26 cellular contexts compared by ENCODE assay signal in genomic region chr4:8459867-8460453, GRCh38. TPM values are rescaled to one million over a fixed set of nuclear protein-coding genes. Genes with fewer than 3 reads are reported as not detected.
DNase-seq lines count a peak whose midpoint lies in the region; ATAC-seq and TF ChIP-seq lines count a peak whose summit lies in the region.
"Had no signal": no experiment of that assay in that cellular context is flagged by ENCODE, and none has a peak within 500 bp of the region (broad histone marks: within the 10 kb centered on the region; RNA-seq: fewer than 3 reads in every experiment).

No MANE protein-coding gene starts in this region.

- no peak overlapping the region for H2BK15ac ChIP-seq in neuronal stem cell (ENCODE audit: low read length)

- H3K4me1 ChIP-seq in RWPE2 (ENCODE audit: insufficient read depth, poor library complexity, severe bottlenecking): no peaks in the 10 kb centered on the region
- no peaks in the 10 kb centered on the region for H3K4me1 ChIP-seq in foreskin keratinocyte
- H3K4me1 ChIP-seq in thyroid gland: peaks cover 14 to 24% of the 10 kb centered on the region in 2 donors
- no peaks in the 10 kb centered on the region for H3K4me1 ChIP-seq in neuronal stem cell (ENCODE audit: control insufficient read depth in 2 of 2, insufficient read depth in 1 of 2, low read depth in 1 of 2, low read length in 2 of 2)
- H3K4me1 ChIP-seq: testis had no signal

- H3K4me2 ChIP-seq in neuronal stem cell (ENCODE audit: insufficient read depth, low read length, poor library complexity, severe bottlenecking): no peak overlapping the region
- H3K4me2 ChIP-seq: smooth muscle cell had no signal

- no peak overlapping the region for H3K23ac ChIP-seq in neuronal stem cell (ENCODE audit: low read depth, low read length, poor library complexity)

- no peak overlapping the region for H2BK120ac ChIP-seq in neuronal stem cell (ENCODE audit: low read depth, low read length)

- 86 to 94% methylated on average over 8 of the region's 8 CpGs for WGBS in thyroid gland, 2 donors
- WGBS in neuronal stem cell (ENCODE audit: extremely low coverage in 2 of 2, insufficient read length in 2 of 2, insufficient replicate concordance in 1 of 2), 2 donors: no CpG with 5 or more reads among the region's 8 CpGs

- H3K4ac ChIP-seq in neuronal stem cell (ENCODE audit: low read length): no peak overlapping the region

- ATAC-seq in RWPE2 (ENCODE audit: low read depth) (peak; percentile 61; the same call in 1 of the 3 replicates), foreskin keratinocyte (peak; percentile 56)
- ATAC-seq: activated CD8-positive, alpha-beta memory T cell treated with anti-CD3 and anti-CD28 coated beads, Interleukin-2, amount 10 ng/mL, durations not matched to agents 7 days and 5 days; SK-N-SH treated with all-trans-retinoic acid at 6 μM for 48 hours; stimulated activated effector memory CD8-positive, alpha-beta T cell treated with anti-CD3 and anti-CD28 coated beads, Interleukin-12 subunit alpha, Interleukin-12 subunit beta, amount 100 ng/mL, for 72 hours had no signal

- H3K9me3 ChIP-seq in RWPE2 (ENCODE audit: severe bottlenecking) (no peaks in the 10 kb centered on the region), thyroid gland (no peaks in the 10 kb centered on the region), neuronal stem cell (replicated peaks in 1 of 2; ENCODE audit: control insufficient read depth in 2 of 2, insufficient read depth in 1 of 2, low read depth in 1 of 2, low read length in 2 of 2) (no peaks in the 10 kb centered on the region)
- H3K9me3 ChIP-seq: testis had no signal

- TF ChIP-seq CTCF in RWPE2 (IDR thresholded peaks at IDR 0.05; ENCODE audit: poor library complexity, severe bottlenecking) (no peak), foreskin keratinocyte (conservative IDR thresholded peaks at IDR 0.05) (no peak), thyroid gland (IDR thresholded peaks at IDR 0.05) (no peak)

- H2AFZ ChIP-seq in neuronal stem cell (ENCODE audit: low read length): no peak overlapping the region

- no peaks in the 10 kb centered on the region for H3K27me3 Mint-ChIP-seq in activated CD4-positive, alpha-beta T cell treated with anti-CD3 and anti-CD28 coated beads, Interleukin-2, amount 10 ng/mL, durations not matched to agents 24 days and 14 days
- H3K27me3 Mint-ChIP-seq: activated CD4-positive, alpha-beta T cell treated with anti-CD3 and anti-CD28 coated beads, Interleukin-2, amount 10 ng/mL, durations not matched to agents 7 days and 5 days; activated CD8-positive, alpha-beta memory T cell treated with anti-CD3 and anti-CD28 coated beads, Interleukin-2, amount 10 ng/mL, durations not matched to agents 7 days and 5 days; activated naive CD4-positive, alpha-beta T cell treated with anti-CD3 and anti-CD28 coated beads, Interleukin-2, amount 50 U/mL, for 24 hours; CD4-positive, alpha-beta memory T cell had no signal

- H4K91ac ChIP-seq in neuronal stem cell (ENCODE audit: low read depth, low read length, poor library complexity): no peak overlapping the region

- H3K4me3 ChIP-seq in RWPE2 (ENCODE audit: severe bottlenecking) (no peak overlapping the region), thyroid gland (replicated peaks in 1 of 3) (no peak overlapping the region), neuronal stem cell (ENCODE audit: low read length in 2 of 2) (no peak overlapping the region)
- H3K4me3 ChIP-seq: cardiac muscle cell, smooth muscle cell, testis had no signal

- no peak overlapping the region for H3K27ac Mint-ChIP-seq in activated CD4-positive, alpha-beta T cell treated with anti-CD3 and anti-CD28 coated beads, Interleukin-2, amount 10 ng/mL, durations not matched to agents 24 days and 14 days
- H3K27ac Mint-ChIP-seq: activated CD4-positive, alpha-beta T cell treated with anti-CD3 and anti-CD28 coated beads, Interleukin-2, amount 10 ng/mL, durations not matched to agents 7 days and 5 days; activated CD8-positive, alpha-beta memory T cell treated with anti-CD3 and anti-CD28 coated beads, Interleukin-2, amount 10 ng/mL, durations not matched to agents 7 days and 5 days; activated naive CD4-positive, alpha-beta T cell treated with anti-CD3 and anti-CD28 coated beads, Interleukin-2, amount 50 U/mL, for 24 hours; stimulated activated effector memory CD8-positive, alpha-beta T cell treated with anti-CD3 and anti-CD28 coated beads, Interleukin-12 subunit alpha, Interleukin-12 subunit beta, amount 100 ng/mL, for 72 hours; T-helper 2 cell treated with Interferon-gamma antibody and Interleukin-4, amounts not matched to agents 5 μg/mL and 100 μg/mL, for 36 hours had no signal

- no peak overlapping the region for H2AK5ac ChIP-seq in neuronal stem cell (ENCODE audit: low read depth, low read length)

- H3K27me3 ChIP-seq in RWPE2 (ENCODE audit: insufficient read depth, poor library complexity, severe bottlenecking): no peaks in the 10 kb centered on the region
- H3K27me3 ChIP-seq in foreskin keratinocyte: no peaks in the 10 kb centered on the region
- no peaks in the 10 kb centered on the region for H3K27me3 ChIP-seq in thyroid gland
- H3K27me3 ChIP-seq in neuronal stem cell (ENCODE audit: control insufficient read depth in 3 of 3, insufficient read depth in 3 of 3, low read depth in 1 of 3, low read length in 3 of 3): no peaks in the 10 kb centered on the region
- H3K27me3 ChIP-seq: cardiac muscle cell, testis had no signal

- H3K27ac ChIP-seq in RWPE2 (ENCODE audit: poor library complexity, severe bottlenecking): no peak overlapping the region
- no peak overlapping the region for H3K27ac ChIP-seq in foreskin keratinocyte
- peak overlapping the region; percentile 82 to 93 (median 85) for H3K27ac ChIP-seq in thyroid gland
- H3K27ac ChIP-seq in neuronal stem cell (replicated peaks; ENCODE audit: low read length): no peak overlapping the region
- H3K27ac ChIP-seq: 22Rv1, cardiac muscle cell, HL-60, testis had no signal

- no peak overlapping the region for H2BK5ac ChIP-seq in neuronal stem cell (ENCODE audit: low read length)

- intact Hi-C loops in thyroid gland (cut with DNase I): no loop called here
- intact Hi-C loops in activated CD4-positive, alpha-beta T cell treated with anti-CD3 and anti-CD28 coated beads, Interleukin-2, amount 10 ng/mL, durations not matched to agents 24 days and 14 days (cut with micrococcal nuclease): no loop called here

- H4K8ac ChIP-seq in neuronal stem cell (ENCODE audit: low read depth, low read length): no peak overlapping the region

- H3K9me3 Mint-ChIP-seq in activated CD4-positive, alpha-beta T cell treated with anti-CD3 and anti-CD28 coated beads, Interleukin-2, amount 10 ng/mL, durations not matched to agents 24 days and 14 days: no peaks in the 10 kb centered on the region
- H3K9me3 Mint-ChIP-seq: activated CD4-positive, alpha-beta T cell treated with anti-CD3 and anti-CD28 coated beads, Interleukin-2, amount 10 ng/mL, durations not matched to agents 7 days and 5 days; activated naive CD4-positive, alpha-beta T cell treated with anti-CD3 and anti-CD28 coated beads, Interleukin-2, amount 50 U/mL, for 24 hours; CD4-positive, alpha-beta memory T cell; stimulated activated effector memory CD8-positive, alpha-beta T cell treated with anti-CD3 and anti-CD28 coated beads, Interleukin-12 subunit alpha, Interleukin-12 subunit beta, amount 100 ng/mL, for 72 hours; T-helper 2 cell treated with Interferon-gamma antibody and Interleukin-4, amounts not matched to agents 5 μg/mL and 100 μg/mL, for 36 hours had no signal

- H3K9ac ChIP-seq in neuronal stem cell (ENCODE audit: low read depth, low read length, poor library complexity): no peak overlapping the region

- H3K36me3 Mint-ChIP-seq in activated CD4-positive, alpha-beta T cell treated with anti-CD3 and anti-CD28 coated beads, Interleukin-2, amount 10 ng/mL, durations not matched to agents 24 days and 14 days (ENCODE audit: low read depth): peaks cover 35% of the 10 kb centered on the region

- no peak for TF ChIP-seq POLR2A in thyroid gland (IDR thresholded peaks at IDR 0.05)

- DNase-seq in DMS53 (lab: John Stamatoyannopoulos, UW): peak; percentile 31
- DNase-seq in DMS53 treated with DMSO at 0.1 percent for 48 hours (lab: John Stamatoyannopoulos, UW; ENCODE audit: unreplicated experiment): no peak
- DNase-seq in RWPE2 (ENCODE audit: low spot score): no peak
- no peak for DNase-seq in foreskin keratinocyte
- DNase-seq in thyroid gland: peak; percentile 29 to 52
- no peak for DNase-seq in activated CD8-positive, alpha-beta memory T cell treated with anti-CD3 and anti-CD28 coated beads, Interleukin-2, amount 50 U/mL, for 48 hours
- no peak for DNase-seq in neuronal stem cell (ENCODE audit: low spot score)
- no peak for DNase-seq in activated CD4-positive, alpha-beta T cell treated with anti-CD3 and anti-CD28 coated beads, Interleukin-2, amount 10 ng/mL, durations not matched to agents 24 days and 14 days
- DNase-seq: activated CD4-positive, alpha-beta T cell treated with anti-CD3 and anti-CD28 coated beads, Interleukin-2, amount 10 ng/mL, durations not matched to agents 7 days and 5 days; activated CD8-positive, alpha-beta memory T cell treated with anti-CD3 and anti-CD28 coated beads, Interleukin-2, amount 10 ng/mL, durations not matched to agents 7 days and 5 days; CD4-positive, alpha-beta memory T cell; DMS153; kidney glomerular epithelial cell; NCI-H1105; NCI-H1930; NCI-H69; RPMI8226; testis had no signal

- peaks cover 1% of the 10 kb centered on the region for H3K4me1 Mint-ChIP-seq in activated CD4-positive, alpha-beta T cell treated with anti-CD3 and anti-CD28 coated beads, Interleukin-2, amount 10 ng/mL, durations not matched to agents 24 days and 14 days
- H3K4me1 Mint-ChIP-seq: activated CD4-positive, alpha-beta T cell treated with anti-CD3 and anti-CD28 coated beads, Interleukin-2, amount 10 ng/mL, durations not matched to agents 7 days and 5 days; activated CD8-positive, alpha-beta memory T cell treated with anti-CD3 and anti-CD28 coated beads, Interleukin-2, amount 10 ng/mL, durations not matched to agents 7 days and 5 days; activated naive CD4-positive, alpha-beta T cell treated with anti-CD3 and anti-CD28 coated beads, Interleukin-2, amount 50 U/mL, for 24 hours; stimulated activated effector memory CD8-positive, alpha-beta T cell treated with anti-CD3 and anti-CD28 coated beads, Interleukin-12 subunit alpha, Interleukin-12 subunit beta, amount 100 ng/mL, for 72 hours had no signal

- no peaks in the 10 kb centered on the region for H3K79me1 ChIP-seq in neuronal stem cell (ENCODE audit: low read depth, low read length)

- H3K18ac ChIP-seq in neuronal stem cell (ENCODE audit: low read length): no peak overlapping the region

- no peak overlapping the region for H3K14ac ChIP-seq in neuronal stem cell (ENCODE audit: low read length)

- H3K36me3 ChIP-seq in RWPE2 (ENCODE audit: low read depth): peaks cover 44% of the 10 kb centered on the region
- peaks cover 3 to 11% of the 10 kb centered on the region in 2 donors for H3K36me3 ChIP-seq in thyroid gland
- H3K36me3 ChIP-seq in neuronal stem cell (replicated peaks in 1 of 2; ENCODE audit: control insufficient read depth in 2 of 2, insufficient read depth in 2 of 2, low read length in 2 of 2): peaks cover 23 to 82% of the 10 kb centered on the region in 2 donors

- H2BK12ac ChIP-seq in neuronal stem cell (ENCODE audit: low read length): no peak overlapping the region

- no peak overlapping the region for H3K4me3 Mint-ChIP-seq in activated CD4-positive, alpha-beta T cell treated with anti-CD3 and anti-CD28 coated beads, Interleukin-2, amount 10 ng/mL, durations not matched to agents 24 days and 14 days
- H3K4me3 Mint-ChIP-seq: activated CD4-positive, alpha-beta T cell treated with anti-CD3 and anti-CD28 coated beads, Interleukin-2, amount 10 ng/mL, durations not matched to agents 7 days and 5 days; activated CD8-positive, alpha-beta memory T cell treated with anti-CD3 and anti-CD28 coated beads, Interleukin-2, amount 10 ng/mL, durations not matched to agents 7 days and 5 days; activated naive CD4-positive, alpha-beta T cell treated with anti-CD3 and anti-CD28 coated beads, Interleukin-2, amount 50 U/mL, for 24 hours; CD4-positive, alpha-beta memory T cell; stimulated activated effector memory CD8-positive, alpha-beta T cell treated with anti-CD3 and anti-CD28 coated beads, Interleukin-12 subunit alpha, Interleukin-12 subunit beta, amount 100 ng/mL, for 72 hours; T-helper 2 cell treated with Interferon-gamma antibody and Interleukin-4, amounts not matched to agents 5 μg/mL and 100 μg/mL, for 36 hours had no signal

RNA-seq across cellular contexts. Expression of gene TRMT44, which starts 19.4 kb away (rescaled TPM):
- total RNA-seq in foreskin keratinocyte (12.1 and 12.9 TPM in 2 replicates), thyroid gland (10 to 100 TPM; 36.4 to 56.4 (median 43.9) TPM)
- polyA plus RNA-seq in foreskin keratinocyte: 7.1 and 7.4 TPM in 2 replicates
- 5.4 TPM for polyA plus RNA-seq in neuronal stem cell (2013, experiment 1 of 2)
- 4.4 TPM for polyA plus RNA-seq in neuronal stem cell (2013, experiment 2 of 2)
- total RNA-seq in activated CD4-positive, alpha-beta T cell treated with anti-CD3 and anti-CD28 coated beads, Interleukin-2, amount 10 ng/mL, durations not matched to agents 24 days and 14 days: 35.7 and 38.5 TPM in 2 replicates

RNA-seq across cellular contexts. Expression of gene ACOX3, which starts 19.4 kb away (rescaled TPM):
- 11.5 and 17.8 TPM in 2 replicates for total RNA-seq in foreskin keratinocyte
- 10.4 and 12.9 TPM in 2 replicates for polyA plus RNA-seq in foreskin keratinocyte
- total RNA-seq in thyroid gland: 10 to 100 TPM; 28.2 to 61.8 (median 47.7) TPM
- 7.3 TPM for polyA plus RNA-seq in neuronal stem cell (2013, experiment 1 of 2)
- 8.3 TPM for polyA plus RNA-seq in neuronal stem cell (2013, experiment 2 of 2)
- total RNA-seq in activated CD4-positive, alpha-beta T cell treated with anti-CD3 and anti-CD28 coated beads, Interleukin-2, amount 10 ng/mL, durations not matched to agents 24 days and 14 days: 20.5 and 23.0 TPM in 2 replicates

Comparison
In these comparisons a context has a peak if more than half of its experiments do, and no peak if none do; other contexts are left out.
1. DNase-seq: peak in DMS53 (single experiment) and thyroid gland (2 of 2); none in DMS53 treated with DMSO at 0.1 percent for 48 hours (single experiment), RWPE2 (single experiment), foreskin keratinocyte (0 of 2), activated CD8-positive, alpha-beta memory T cell treated with anti-CD3 and anti-CD28 coated beads, Interleukin-2, amount 50 U/mL, for 48 hours (single experiment), neuronal stem cell (single experiment) and activated CD4-positive, alpha-beta T cell treated with anti-CD3 and anti-CD28 coated beads, Interleukin-2, amount 10 ng/mL, durations not matched to agents 24 days and 14 days (single experiment).
2. H3K27ac ChIP-seq: peak in thyroid gland (3 of 3); none in RWPE2 (single experiment), foreskin keratinocyte (single experiment) and neuronal stem cell (single experiment).